Comparison of ENCODE assay signal across 9 cellular contexts in the genomic region with DNA sequence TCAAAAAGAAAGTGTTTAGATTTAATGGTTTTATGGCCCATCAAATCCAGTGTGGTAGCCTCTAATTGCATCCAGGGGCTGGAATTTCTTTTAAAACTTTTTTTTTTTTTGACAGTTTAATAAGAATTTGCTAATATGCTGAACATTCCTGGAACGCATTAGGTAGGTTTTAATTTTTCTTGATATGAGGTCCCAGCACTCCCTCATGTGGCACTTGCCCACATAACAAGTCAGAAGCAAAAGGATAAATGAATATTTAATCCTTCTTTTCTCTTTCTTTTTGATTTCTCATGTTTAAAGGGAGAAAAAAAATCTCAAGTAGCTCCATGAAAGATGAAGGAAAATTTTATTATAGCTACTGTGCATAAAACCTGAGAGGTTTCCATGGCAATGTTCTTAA. TPM values are rescaled to one million over a fixed set of nuclear protein-coding genes. Genes with fewer than 3 reads are reported as not detected.
A peak's percentile ranks its signal among the peaks of the same experiment; 100 is the strongest.
DNase-seq lines count a peak whose midpoint lies in the region; ATAC-seq, FAIRE-seq and TF ChIP-seq lines count a peak whose summit lies in the region.
"Had no signal": no experiment of that assay in that cellular context is flagged by ENCODE, and none has a peak within 500 bp of the region (broad histone marks: within the 10 kb centered on the region; RNA-seq: fewer than 3 reads in every experiment).

No MANE protein-coding gene starts in this region.

- peak; percentile 73 for FAIRE-seq in A204.1 (lab: Jason Lieb, UNC)

- TF ChIP-seq CTCF in GM10266 (IDR thresholded peaks at IDR 0.05; ENCODE audit: control insufficient read depth, insufficient read depth, low read depth, missing control alignments) (peak; percentile 39), suprapubic skin (IDR thresholded peaks at IDR 0.05) (peak in 1 of 2 donors; percentile 16)

- no peak for ATAC-seq in HG03439 (IDR thresholded peaks at IDR 0.05; ENCODE audit: unreplicated experiment)
- ATAC-seq in HG03571 (IDR thresholded peaks at IDR 0.05; ENCODE audit: unreplicated experiment): no peak

- H3K36me3 ChIP-seq in suprapubic skin: no peaks in the 10 kb centered on the region
- H3K36me3 ChIP-seq: SJCRH30 had no signal

- TF ChIP-seq POLR2A in suprapubic skin (IDR thresholded peaks at IDR 0.05): no peak

- no peaks in the 10 kb centered on the region for H3K9me3 ChIP-seq in suprapubic skin
- H3K9me3 ChIP-seq: SJCRH30 had no signal

- WGBS in suprapubic skin: 5% methylated on average over 1 of the region's 1 CpG

- no peak for TF ChIP-seq EP300 in suprapubic skin (IDR thresholded peaks at IDR 0.05)

- no peak overlapping the region for H3K27ac ChIP-seq in suprapubic skin
- H3K27ac ChIP-seq: SJCRH30 had no signal

- H3K4me1 ChIP-seq in suprapubic skin: no peaks in the 10 kb centered on the region

- DNase-seq in GM10266 (ENCODE audit: extremely low spot score): no peak
- peak; percentile 48 for DNase-seq in SHP77 treated with DMSO at 0.1 percent for 48 hours (lab: John Stamatoyannopoulos, UW)
- peak; percentile 18 for DNase-seq in foreskin melanocyte
- DNase-seq in suprapubic skin (ENCODE audit: low spot score in 2 of 2): no peak
- no peak for DNase-seq in NCI-H226

- H3K27me3 ChIP-seq in suprapubic skin: no peaks in the 10 kb centered on the region
- H3K27me3 ChIP-seq: SJCRH30 had no signal

- H3K4me3 ChIP-seq in suprapubic skin: no peak overlapping the region
- H3K4me3 ChIP-seq: SJCRH30 had no signal

RNA-seq across cellular contexts. Expression of gene HAO1, which starts 13.5 kb away (rescaled TPM):
- total RNA-seq in suprapubic skin: under 1 TPM in 1 of 4 donors, not detected in 3; 0.80 TPM
- total RNA-seq: SJCRH30 had no signal

Comparison
In these comparisons a context has a peak if more than half of its experiments do, and no peak if none do; other contexts are left out.
1. DNase-seq: peak in SHP77 treated with DMSO at 0.1 percent for 48 hours (single experiment) and foreskin melanocyte (single experiment); none in GM10266 (single experiment), suprapubic skin (0 of 2) and NCI-H226 (single experiment).